8 cellular contexts compared by ENCODE assay signal in the genomic region with DNA sequence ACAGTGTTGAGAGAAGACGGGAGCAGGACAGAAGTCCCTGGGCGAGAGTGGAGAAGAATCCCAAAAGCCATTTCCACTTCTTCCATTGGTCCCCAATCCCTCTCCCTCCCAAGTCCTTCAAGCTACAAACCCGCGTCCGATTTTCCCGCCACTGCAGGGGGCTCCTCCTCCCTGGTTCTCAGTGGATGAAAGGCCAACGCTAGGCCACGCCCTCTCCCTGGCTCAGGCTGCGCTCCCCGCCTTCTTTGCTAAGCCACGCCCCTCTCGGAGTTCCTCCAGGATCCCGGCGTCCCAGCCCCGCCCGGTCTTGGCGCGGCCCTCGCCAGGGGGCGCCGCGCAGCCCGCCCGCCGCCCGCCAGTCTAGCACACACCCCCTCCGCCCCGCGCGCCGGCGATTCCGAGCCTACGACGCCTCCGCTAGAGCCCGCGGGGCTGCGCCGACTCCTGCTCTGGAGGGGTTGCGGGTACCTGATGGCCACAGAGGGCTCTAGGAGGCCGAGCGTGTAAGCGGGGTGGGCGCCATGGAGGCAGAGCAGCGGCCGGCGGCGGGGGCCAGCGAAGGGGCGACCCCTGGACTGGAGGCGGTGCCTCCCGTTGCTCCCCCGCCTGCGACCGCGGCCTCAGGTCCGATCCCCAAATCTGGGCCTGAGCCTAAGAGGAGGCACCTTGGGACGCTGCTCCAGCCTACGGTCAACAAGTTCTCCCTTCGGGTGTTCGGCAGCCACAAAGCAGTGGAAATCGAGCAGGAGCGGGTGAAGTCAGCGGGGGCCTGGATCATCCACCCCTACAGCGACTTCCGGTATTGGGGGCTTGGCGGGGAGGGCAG. TPM values are rescaled to one million over a fixed set of nuclear protein-coding genes. Genes with fewer than 3 reads are reported as not detected.
DNase-seq lines count a peak whose midpoint lies in the region; ATAC-seq and TF ChIP-seq lines count a peak whose summit lies in the region.

TSS of gene HCN3 (plus strand) at position 394 of the 826 bp plus-strand sequence. CDS start at position 522, 128 bp downstream.

- no peaks in the 10 kb centered on the region for H3K9me3 ChIP-seq in colonic mucosa

- peaks cover 7% of the 10 kb centered on the region for H3K36me3 Mint-ChIP-seq in activated CD4-positive, alpha-beta T cell treated with anti-CD3 and anti-CD28 coated beads for 36 hours (ENCODE audit: low read depth)

- POLR2A ChIA-PET in activated CD4-positive, alpha-beta T cell treated with anti-CD3 and anti-CD28 coated beads for 36 hours (lab: Charles Lee): interaction anchor here (0.6 kb wide), 2 partner anchors 35 to 46 kb away, joined by 3 read pairs; no protein-coding TSS in a partner anchor

- peak within 1 kb of the TSS; percentile 63 for H3K4me3 Mint-ChIP-seq in activated CD4-positive, alpha-beta T cell treated with anti-CD3 and anti-CD28 coated beads for 36 hours

- no peaks in the 10 kb centered on the region for H3K27me3 ChIP-seq in colonic mucosa

- H3K4me3 ChIP-seq in colonic mucosa: peak within 1 kb of the TSS; percentile 81

- no peak within 1 kb of the TSS for H3K27ac Mint-ChIP-seq in activated CD4-positive, alpha-beta T cell treated with anti-CD3 and anti-CD28 coated beads for 36 hours

- H3K4me1 ChIP-seq in colonic mucosa: no peaks in the 10 kb centered on the region

- H3K27ac ChIP-seq in colonic mucosa: peak within 1 kb of the TSS; percentile 72

- CTCF ChIA-PET in activated CD4-positive, alpha-beta T cell treated with anti-CD3 and anti-CD28 coated beads for 36 hours (lab: Charles Lee): interaction anchor here (0.5 to 2.1 kb wide), 11 partner anchors 28 to 555 kb away, joined by 3 to 15 read pairs (median 4); partner anchors contain the start of genes FDPS, KRTCAP2 and THBS3

- intact Hi-C loops in activated CD4-positive, alpha-beta T cell treated with anti-CD3 and anti-CD28 coated beads for 36 hours (cut with DNase I, micrococcal nuclease): loop anchor here (1.0 to 5.0 kb wide), 9 partner anchors 22 to 700 kb away; partner anchors contain the start of genes FDPS (in 2 of the 2), ARHGEF2 (in 1 of the 2), ASH1L (in 1 of the 2) and DAP3 (in 1 of the 2)
- intact Hi-C loops in colonic mucosa (cut with DNase I): loop anchor here (5.0 kb wide), 1 partner anchor 45 kb away; the partner anchor contains the start of gene RUSC1
- intact Hi-C loops in left colon (cut with DNase I, micrococcal nuclease): no loop called here

- DNase-seq in Ammon's horn (ENCODE audit: low spot score) (peak; percentile 99), NCI-H524 (lab: John Stamatoyannopoulos, UW) (peak; percentile 88 to 97), colonic mucosa (peak; percentile 99), left colon (peak; percentile 98 to 100)
- DNase-seq in activated CD4-positive, alpha-beta T cell treated with anti-CD3 and anti-CD28 coated beads for 36 hours: peak; percentile 97
- DNase-seq in stimulated activated CD4-positive, alpha-beta T cell treated with anti-CD3 and anti-CD28 coated beads, Interleukin-1b, Interleukin-23, amount 100 ng/mL, for 24 hours (ENCODE audit: low read depth in 4 of 4, low spot score in 1 of 4): peak; percentile 92 to 98 (median 92)

- ATAC-seq in GM19324 (IDR thresholded peaks at IDR 0.05; ENCODE audit: low FRiP score, unreplicated experiment): peak; percentile 73
- ATAC-seq in HG03457 (IDR thresholded peaks at IDR 0.05; ENCODE audit: unreplicated experiment): peak; percentile 55
- peak; percentile 68 for ATAC-seq in activated CD4-positive, alpha-beta T cell treated with anti-CD3 and anti-CD28 coated beads for 36 hours
- ATAC-seq in left colon: peak; percentile 72

- H3K27me3 Mint-ChIP-seq in activated CD4-positive, alpha-beta T cell treated with anti-CD3 and anti-CD28 coated beads for 36 hours: no peaks in the 10 kb centered on the region

- H3K9ac ChIP-seq in colonic mucosa (ENCODE audit: low read depth in 2 of 2, low read length in 2 of 2): peak within 1 kb of the TSS; percentile 70 to 77

- no peaks in the 10 kb centered on the region for H3K9me3 Mint-ChIP-seq in activated CD4-positive, alpha-beta T cell treated with anti-CD3 and anti-CD28 coated beads for 36 hours (ENCODE audit: low read depth)

- H3K36me3 ChIP-seq in colonic mucosa: no peaks in the 10 kb centered on the region

- TF ChIP-seq CTCF in colonic mucosa (IDR thresholded peaks at IDR 0.05): peak; percentile 75

- peaks cover 31% of the 10 kb centered on the region for H3K4me1 Mint-ChIP-seq in activated CD4-positive, alpha-beta T cell treated with anti-CD3 and anti-CD28 coated beads for 36 hours

RNA-seq across cellular contexts. Expression of gene HCN3, which starts in this region (rescaled TPM):
- 1 to 10 TPM; 1.9 to 2.3 TPM for total RNA-seq in activated CD4-positive, alpha-beta T cell treated with anti-CD3 and anti-CD28 coated beads for 36 hours
- total RNA-seq in colonic mucosa (10 to 100 TPM; 12.4 to 12.8 TPM), left colon (10 to 100 TPM; 11.2 to 21.5 TPM)

Comparison
In these comparisons a context has a peak if more than half of its experiments do, and no peak if none do; other contexts are left out.
1. Peak in every context shown above with its lines: DNase-seq, ATAC-seq, H3K4me3 ChIP-seq and H3K27ac ChIP-seq.
2. intact Hi-C loops: an anchor here in activated CD4-positive, alpha-beta T cell treated with anti-CD3 and anti-CD28 coated beads for 36 hours (1.0 to 5.0 kb wide) and colonic mucosa (5.0 kb wide); none called in left colon.